In the genomic region with DNA sequence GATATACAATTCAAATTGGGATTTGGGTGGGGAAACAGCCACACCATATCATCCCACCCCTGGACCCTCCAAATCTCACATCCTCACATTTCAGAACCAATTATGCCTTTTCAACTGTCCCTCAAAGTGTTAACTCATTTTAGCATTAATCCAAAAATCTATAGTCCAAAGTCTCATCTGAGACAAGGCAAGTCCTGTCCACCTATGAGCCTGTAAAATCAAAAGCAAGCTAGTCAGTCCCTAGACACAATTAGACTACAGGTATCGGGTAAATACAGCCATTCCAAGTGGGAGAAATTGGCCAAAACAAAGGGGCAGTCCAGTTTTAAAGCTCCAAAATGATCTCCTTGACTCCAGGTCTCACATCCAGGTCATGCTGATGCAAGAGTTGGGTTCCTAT, we compare ENCODE assay signal across 11 cellular contexts.
"Had no signal": no experiment of that assay in that cellular context is flagged by ENCODE, and none has a peak within 500 bp of the region (broad histone marks: within the 10 kb centered on the region; RNA-seq: fewer than 3 reads in every experiment).

No MANE protein-coding gene starts in this region.

- H3K9ac ChIP-seq: GM23248 had no signal

- H3K4me2 ChIP-seq: GM23338 had no signal

- DNase-seq: GM23248, GOT3, H7, H9, HCEC 1CT, HFFc6 had no signal

- ATAC-seq: GM23338, HCT116 had no signal

- H2AFZ ChIP-seq: GM23248, GM23338 had no signal

- H3K4me1 ChIP-seq: HAP-1 had no signal

- H3K4me3 ChIP-seq: GM23248, GM23338, HAP-1 had no signal

- H3K36me3 ChIP-seq: HAP-1 had no signal

- H3K9me3 ChIP-seq: HAP-1 had no signal

- H3K27ac ChIP-seq: GM23248 had no signal

- FAIRE-seq: H1, H54 had no signal
